In the genomic region with DNA sequence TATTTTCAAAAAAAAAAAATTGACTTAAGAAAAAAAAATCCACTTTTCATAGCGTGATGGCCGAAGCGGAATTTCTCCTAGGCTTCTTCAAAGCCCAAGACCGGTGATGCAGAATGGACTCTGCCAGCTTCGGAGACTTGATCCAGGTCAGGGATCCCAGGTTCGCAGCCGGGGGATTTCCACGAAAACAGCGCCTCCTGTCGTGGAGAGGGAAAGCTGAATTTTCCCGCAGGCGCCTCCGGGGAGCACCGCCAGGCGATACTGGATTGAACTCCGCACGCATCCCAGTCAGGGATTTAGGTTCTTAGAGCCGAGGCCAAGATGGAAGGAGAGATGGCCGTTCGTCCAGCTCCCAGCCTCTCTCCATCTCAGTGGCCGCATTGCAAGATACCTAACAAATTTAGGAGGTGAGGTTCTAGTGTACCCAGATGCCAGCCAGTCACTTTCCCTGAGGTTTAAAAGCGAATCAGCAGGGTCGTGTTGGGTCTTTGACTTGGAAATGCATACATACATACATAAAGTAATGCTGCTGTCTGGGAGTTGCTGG, we compare ENCODE assay signal across 12 cellular contexts. TPM values are rescaled to one million over a fixed set of nuclear protein-coding genes. Genes with fewer than 3 reads are reported as not detected.
DNase-seq lines count a peak whose midpoint lies in the region; ATAC-seq and TF ChIP-seq lines count a peak whose summit lies in the region.
"Had no signal": no experiment of that assay in that cellular context is flagged by ENCODE, and none has a peak within 500 bp of the region (broad histone marks: within the 10 kb centered on the region; RNA-seq: fewer than 3 reads in every experiment).

No MANE protein-coding gene starts in this region.

- H3K4me1 Mint-ChIP-seq in MCF 10A (ENCODE audit: insufficient read depth, unreplicated experiment): peaks cover 7% of the 10 kb centered on the region

- H3K4me3 ChIP-seq in breast epithelium: peak overlapping the region in 2 of 3 donors; percentile 35 to 60
- H3K4me3 ChIP-seq in iPS-18c (ENCODE audit: insufficient read depth, low read depth, low read length): peak overlapping the region; percentile 31; the same call in 1 of the 2 replicates
- H3K4me3 ChIP-seq in testis: peak overlapping the region in 1 of 2 donors; percentile 38

- peaks cover 9 to 94% of the 10 kb centered on the region in 2 donors for H3K27me3 ChIP-seq in breast epithelium
- peaks cover 14% of the 10 kb centered on the region for H3K27me3 ChIP-seq in testis

- TF ChIP-seq CTCF in breast epithelium (IDR thresholded peaks at IDR 0.05) (peak in 2 of 3 donors; percentile 28 to 38), MCF 10A (IDR thresholded peaks at IDR 0.05; ENCODE audit: unreplicated experiment) (no peak), VCaP (conservative IDR thresholded peaks at IDR 0.05) (peak; percentile 77), testis (IDR thresholded peaks at IDR 0.05) (peak in 1 of 3 experiments; percentile 34)

- H3K27ac ChIP-seq in breast epithelium (peak overlapping the region; percentile 83 to 86), VCaP (peak overlapping the region; percentile 100), testis (no peak overlapping the region)
- H3K27ac ChIP-seq: neutrophil had no signal

- H3K4me3 Mint-ChIP-seq in MCF 10A (ENCODE audit: unreplicated experiment): no peak overlapping the region
- H3K4me3 Mint-ChIP-seq: CD8-positive, alpha-beta T cell had no signal

- WGBS in testis, 2 donors: 11 to 12% methylated on average over 22 to 23 of the region's 23 CpGs

- intact Hi-C loops in breast epithelium (cut with DNase I; ENCODE audit: low total_unique reads) (no loop called here), MCF 10A (cut with micrococcal nuclease) (loop anchor here (10.0 kb wide), 1 partner anchor 107 kb away; no protein-coding TSS in a partner anchor), testis (cut with DNase I; ENCODE audit: low total_unique reads) (loop anchor here (10.0 kb wide), 1 partner anchor 343 kb away; no protein-coding TSS in a partner anchor)

- no TSS peak for BruUV-seq in MCF 10A (replicated peaks; lab: Mats Ljungman, UMichigan)

- CTCF ChIA-PET in MCF 10A (lab: Yijun Ruan, JAX): interaction anchor here (0.6 to 5.7 kb wide), 4 partner anchors 28 to 365 kb away, joined by 3 to 46 read pairs (median 4); no protein-coding TSS in a partner anchor

- H3K9me3 Mint-ChIP-seq in MCF 10A (ENCODE audit: unreplicated experiment): no peaks in the 10 kb centered on the region

- TF ChIP-seq POLR2A in breast epithelium (IDR thresholded peaks at IDR 0.05) (no peak), testis (IDR thresholded peaks at IDR 0.05) (no peak)

- no peak for ATAC-seq in GM21360 (IDR thresholded peaks at IDR 0.05; ENCODE audit: unreplicated experiment)
- ATAC-seq: CD8-positive, alpha-beta T cell had no signal

- H3K27me3 Mint-ChIP-seq in MCF 10A (ENCODE audit: insufficient read depth, unreplicated experiment): no peaks in the 10 kb centered on the region

- peak in 1 of 2 donors; percentile 75 for DNase-seq in breast epithelium (ENCODE audit: low spot score in 2 of 2)
- DNase-seq in MCF 10A (ENCODE audit: unreplicated experiment): no peak
- peak; percentile 30 for DNase-seq in testis
- no peak for DNase-seq in stimulated activated CD4-positive, alpha-beta T cell treated with anti-CD3 and anti-CD28 coated beads, Interleukin-2, amount 100 ng/mL, for 24 hours
- DNase-seq in T-helper 9 cell: no peak
- DNase-seq: activated CD4-positive, CD25-positive, alpha-beta regulatory T cell treated with anti-CD3 and anti-CD28 coated beads, Interleukin-2, amount 50 U/mL, for 72 hours; CD8-positive, alpha-beta T cell had no signal

- H3K9me3 ChIP-seq in breast epithelium: no peaks in the 10 kb centered on the region
- H3K9me3 ChIP-seq in iPS-18c (ENCODE audit: control insufficient read depth, insufficient read depth, low read length): peaks cover 6% of the 10 kb centered on the region
- H3K9me3 ChIP-seq in testis: no peaks in the 10 kb centered on the region

- no peaks in the 10 kb centered on the region for H3K36me3 ChIP-seq in breast epithelium
- no peaks in the 10 kb centered on the region for H3K36me3 ChIP-seq in testis (ENCODE audit: low read depth, missing control alignments)
- H3K36me3 ChIP-seq: neutrophil had no signal

- H3K27ac Mint-ChIP-seq in MCF 10A (ENCODE audit: low read depth, unreplicated experiment): no peak overlapping the region
- H3K27ac Mint-ChIP-seq: CD8-positive, alpha-beta T cell had no signal

- H3K36me3 Mint-ChIP-seq in MCF 10A (ENCODE audit: insufficient read depth, unreplicated experiment): peaks cover 6% of the 10 kb centered on the region
- H3K36me3 Mint-ChIP-seq: CD8-positive, alpha-beta T cell had no signal

- peaks cover 0 to 5% of the 10 kb centered on the region in 2 donors for H3K4me1 ChIP-seq in breast epithelium
- H3K4me1 ChIP-seq in testis: peaks cover 15% of the 10 kb centered on the region

- POLR2A ChIA-PET in MCF 10A (lab: Yijun Ruan, JAX): interaction anchor here (0.6 to 1.5 kb wide), 2 partner anchors 26 to 664 kb away, joined by 4 read pairs; no protein-coding TSS in a partner anchor

RNA-seq across cellular contexts. Expression of a gene that starts 2.2 kb away (rescaled TPM):
- total RNA-seq in breast epithelium: 10 to 100 TPM in 2 of 3 donors, not detected in 1; 74.7 to 78.6 TPM
- total RNA-seq in MCF 10A (2022): 0.96 and 0.98 TPM in 2 replicates
- total RNA-seq in testis: 10 to 100 TPM; 11.2 to 17.2 TPM
- polyA plus RNA-seq in testis (ENCODE audit: insufficient read depth, low read depth, low replicate concordance): 12.4 TPM
- total RNA-seq: CD8-positive, alpha-beta T cell had no signal

RNA-seq across cellular contexts. Expression of a gene that starts 2.6 kb away (rescaled TPM):
- total RNA-seq in breast epithelium: 10 to 100 TPM in 2 of 3 donors, under 1 TPM in 1; 0.32 to 80.6 (median 74.4) TPM
- 8.6 and 11.2 TPM in 2 replicates for total RNA-seq in MCF 10A (2022)
- total RNA-seq in testis: 1 to 10 TPM; 2.2 to 3.0 TPM
- 0.95 TPM for polyA plus RNA-seq in testis (ENCODE audit: insufficient read depth, low read depth, low replicate concordance)
- total RNA-seq: CD8-positive, alpha-beta T cell; dermis microvascular lymphatic vessel endothelial cell had no signal

Comparison
In these comparisons a context has a peak if more than half of its experiments do, and no peak if none do; other contexts are left out.
1. H3K27ac ChIP-seq: peak in breast epithelium (2 of 2) and VCaP (single experiment); none in testis (0 of 2).